In genomic region chr2:227163998-227164744, GRCh38 we compare ENCODE assay signal across 9 cellular contexts. TPM values are rescaled to one million over a fixed set of nuclear protein-coding genes. Genes with fewer than 3 reads are reported as not detected.
DNase-seq lines count a peak whose midpoint lies in the region; ATAC-seq and TF ChIP-seq lines count a peak whose summit lies in the region.
"Had no signal": no experiment of that assay in that cellular context is flagged by ENCODE, and none has a peak within 500 bp of the region (broad histone marks: within the 10 kb centered on the region; RNA-seq: fewer than 3 reads in every experiment).

COL4A3 (plus strand) TSS chr2:227164624; CDS start chr2:227164727, 103 bp downstream.
COL4A4 (minus strand) TSS chr2:227164205; CDS start chr2:227147483, 16,722 bp downstream.

- peak; percentile 41 for ATAC-seq in GM18519 (IDR thresholded peaks at IDR 0.05; ENCODE audit: low FRiP score, unreplicated experiment)
- ATAC-seq in HG02885 (IDR thresholded peaks at IDR 0.05; ENCODE audit: poor library complexity, unreplicated experiment), result peak; percentile 72
- peak; percentile 78 for ATAC-seq in effector memory CD8-positive, alpha-beta T cell (replicated peaks)

- no peak within 1 kb of the TSS for H3K27ac Mint-ChIP-seq in effector memory CD8-positive, alpha-beta T cell

- H3K4me1 ChIP-seq in BLaER1 (peaks cover 8% of the 10 kb centered on the region), OCI-LY1 (ENCODE audit: insufficient read depth, low read length, severe bottlenecking) (peaks cover 48% of the 10 kb centered on the region)

- TF ChIP-seq CTCF in OCI-LY1 (IDR thresholded peaks at IDR 0.05; ENCODE audit: low read length), result no peak

- peaks cover 12% of the 10 kb centered on the region for H3K9me3 ChIP-seq in BLaER1
- H3K9me3 ChIP-seq in OCI-LY1 (ENCODE audit: low read length), result peaks cover 9% of the 10 kb centered on the region; the same call in 1 of the 2 replicates

- no peaks in the 10 kb centered on the region for H3K9me2 ChIP-seq in OCI-LY1 (ENCODE audit: low read depth, low read length)

- H3K27me3 ChIP-seq in BLaER1 (peaks cover 26% of the 10 kb centered on the region), OCI-LY1 (ENCODE audit: insufficient read depth, low read length) (no peaks in the 10 kb centered on the region)

- H3K27ac ChIP-seq in BLaER1, result no peak within 1 kb of the TSS
- peak within 1 kb of the TSS; percentile 97 for H3K27ac ChIP-seq in OCI-LY1 (ENCODE audit: low read depth, low read length, poor library complexity, severe bottlenecking)

- peaks cover 4 to 6% of the 10 kb centered on the region in 2 donors for H3K4me1 Mint-ChIP-seq in effector memory CD8-positive, alpha-beta T cell (ENCODE audit: low read depth in 2 of 2)

- H3K9ac ChIP-seq in BLaER1, result no peak within 1 kb of the TSS
- peak within 1 kb of the TSS; percentile 95 for H3K9ac ChIP-seq in OCI-LY1 (ENCODE audit: low read length)

- no peaks in the 10 kb centered on the region for H3K9me3 Mint-ChIP-seq in effector memory CD8-positive, alpha-beta T cell

- no peaks in the 10 kb centered on the region for H3K36me3 Mint-ChIP-seq in effector memory CD8-positive, alpha-beta T cell (ENCODE audit: insufficient read depth)

- peak in 2 of 3 experiments; percentile 4 to 5 for DNase-seq in effector memory CD8-positive, alpha-beta T cell
- DNase-seq in mucosa of gallbladder (ENCODE audit: low spot score) (peak; percentile 47), SW 1271 (lab: John Stamatoyannopoulos, UW) (no peak), dermis blood vessel endothelial cell (no peak)

- peak within 1 kb of the TSS; percentile 90 for H3K4me2 ChIP-seq in BLaER1
- H3K4me2 ChIP-seq in OCI-LY1 (ENCODE audit: low read length), result peak within 1 kb of the TSS; percentile 74

- H3F3A ChIP-seq in OCI-LY1 (ENCODE audit: insufficient read depth, low read length), result no peaks in the 10 kb centered on the region

- H3K4me3 ChIP-seq in BLaER1 (peak within 1 kb of the TSS; percentile 64), OCI-LY1 (ENCODE audit: low read depth, low read length, poor library complexity, severe bottlenecking) (peak within 1 kb of the TSS; percentile 84)

- H3K4me3 Mint-ChIP-seq in effector memory CD8-positive, alpha-beta T cell, result peak within 1 kb of the TSS; percentile 72 to 77

- H3K79me2 ChIP-seq in OCI-LY1 (ENCODE audit: insufficient read depth, low read length), result peaks cover 36% of the 10 kb centered on the region

- H3K27me3 Mint-ChIP-seq in effector memory CD8-positive, alpha-beta T cell, result peaks cover 37 to 61% of the 10 kb centered on the region in 2 donors

- no peak within 1 kb of the TSS for H2AFZ ChIP-seq in OCI-LY1 (ENCODE audit: low read length)

- H4K20me1 ChIP-seq in BLaER1 (no peaks in the 10 kb centered on the region), OCI-LY1 (ENCODE audit: insufficient read depth, low read length) (no peaks in the 10 kb centered on the region)

- H3K36me3 ChIP-seq in BLaER1, result no peaks in the 10 kb centered on the region
- H3K36me3 ChIP-seq in OCI-LY1 (ENCODE audit: insufficient read depth, low read length), result peaks cover 28% of the 10 kb centered on the region

RNA-seq across cellular contexts. Expression of gene COL4A3, which starts in this region (rescaled TPM):
- total RNA-seq in mucosa of gallbladder (16.0 TPM), dermis blood vessel endothelial cell (under 0.01 TPM in 2 replicates)
- total RNA-seq: SK-MEL-5 had no signal

RNA-seq across cellular contexts. Expression of gene COL4A4, which starts in this region (rescaled TPM):
- 30.4 TPM for total RNA-seq in mucosa of gallbladder
- total RNA-seq in dermis blood vessel endothelial cell, result 0.05 and 0.17 TPM in 2 replicates
- total RNA-seq: SK-MEL-5 had no signal

Comparison
In these comparisons a context has a peak if more than half of its experiments do, and no peak if none do; other contexts are left out.
1. RNA of gene COL4A3 (total RNA-seq): 16.0 TPM in mucosa of gallbladder (single experiment); under 0.01 TPM in dermis blood vessel endothelial cell; every median in the first group is over 10 times any median in the second.
2. RNA of gene COL4A4 (total RNA-seq): 30.4 TPM in mucosa of gallbladder (single experiment); 0.05 to 0.17 TPM in dermis blood vessel endothelial cell; every median in the first group is over 10 times any median in the second.
3. DNase-seq: peak in effector memory CD8-positive, alpha-beta T cell (2 of 3) and mucosa of gallbladder (single experiment); none in SW 1271 (0 of 2) and dermis blood vessel endothelial cell (single experiment).
4. Peak in every context shown above with its lines, with median percentiles within 50 percentile points of each other: ATAC-seq.